In the genomic region with DNA sequence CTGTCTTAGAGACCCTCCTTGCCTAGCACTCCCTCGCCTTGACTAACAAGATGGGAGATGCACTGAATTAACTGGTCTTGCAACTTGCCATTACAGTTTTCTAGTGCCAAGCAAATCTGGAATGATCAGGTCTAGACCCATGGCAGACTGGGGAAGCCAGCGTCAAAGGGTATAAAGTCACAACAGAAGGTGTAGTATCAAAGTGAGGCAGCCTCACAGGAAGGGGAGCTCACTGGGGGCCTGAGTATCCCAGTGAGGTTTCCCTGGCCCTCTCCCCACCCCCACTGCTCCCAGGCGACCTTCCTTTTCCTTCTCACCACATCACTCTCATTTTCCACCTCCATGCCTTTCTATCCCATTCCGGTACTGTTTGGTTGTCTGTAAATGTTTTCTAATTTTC, we compare ENCODE assay signal across 1 cellular context.
TF ChIP-seq lines count a peak whose summit lies in the region.

No MANE protein-coding gene starts in this region.

TF ChIP-seq in K562, 482 proteins besides CTCF, POLR2A, EP300 and RAD21:
- TF ChIP-seq, protein P1, sequence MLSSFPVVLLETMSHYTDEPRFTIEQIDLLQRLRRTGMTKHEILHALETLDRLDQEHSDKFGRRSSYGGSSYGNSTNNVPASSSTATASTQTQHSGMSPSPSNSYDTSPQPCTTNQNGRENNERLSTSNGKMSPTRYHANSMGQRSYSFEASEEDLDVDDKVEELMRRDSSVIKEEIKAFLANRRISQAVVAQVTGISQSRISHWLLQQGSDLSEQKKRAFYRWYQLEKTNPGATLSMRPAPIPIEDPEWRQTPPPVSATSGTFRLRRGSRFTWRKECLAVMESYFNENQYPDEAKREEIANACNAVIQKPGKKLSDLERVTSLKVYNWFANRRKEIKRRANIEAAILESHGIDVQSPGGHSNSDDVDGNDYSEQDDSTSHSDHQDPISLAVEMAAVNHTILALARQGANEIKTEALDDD (IDR thresholded peaks at IDR 0.05): peak; percentile 46
- TF ChIP-seq, protein P2, sequence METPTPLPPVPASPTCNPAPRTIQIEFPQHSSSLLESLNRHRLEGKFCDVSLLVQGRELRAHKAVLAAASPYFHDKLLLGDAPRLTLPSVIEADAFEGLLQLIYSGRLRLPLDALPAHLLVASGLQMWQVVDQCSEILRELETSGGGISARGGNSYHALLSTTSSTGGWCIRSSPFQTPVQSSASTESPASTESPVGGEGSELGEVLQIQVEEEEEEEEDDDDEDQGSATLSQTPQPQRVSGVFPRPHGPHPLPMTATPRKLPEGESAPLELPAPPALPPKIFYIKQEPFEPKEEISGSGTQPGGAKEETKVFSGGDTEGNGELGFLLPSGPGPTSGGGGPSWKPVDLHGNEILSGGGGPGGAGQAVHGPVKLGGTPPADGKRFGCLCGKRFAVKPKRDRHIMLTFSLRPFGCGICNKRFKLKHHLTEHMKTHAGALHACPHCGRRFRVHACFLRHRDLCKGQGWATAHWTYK (CRISPR knock-in tag; IDR thresholded peaks at IDR 0.05): no peak
